ENCODE assay signal across 1 cellular context in genomic region chr16:57865746-57866528, GRCh38.
TF ChIP-seq lines count a peak whose summit lies in the region.

No MANE protein-coding gene starts in this region.

TF ChIP-seq in HepG2, 621 proteins besides CTCF, POLR2A, EP300 and RAD21:
- TF ChIP-seq ZNF644 (CRISPR knock-in tag; IDR thresholded peaks at IDR 0.05; ENCODE audit: low read depth) = 0 out of 2 replicates have a peak, but pooled peaks have one; percentile 15
- peak; percentile 98 to 99 for TF ChIP-seq MAFK (conservative IDR thresholded peaks at IDR 0.05 in 1 of 2, IDR thresholded peaks at IDR 0.05 in 1 of 2; ENCODE audit: low read length in 2 of 2)
- TF ChIP-seq TEAD3 (CRISPR knock-in tag; optimal IDR thresholded peaks at IDR 0.05; ENCODE audit: borderline replicate concordance) = peak; percentile 24
- no peak for TF ChIP-seq USF2 (IDR thresholded peaks at IDR 0.05; ENCODE audit: low read depth, low read length)
- no peak for TF ChIP-seq USF2 (CRISPR knock-in tag; IDR thresholded peaks at IDR 0.05; ENCODE audit: borderline replicate concordance)
- TF ChIP-seq NR1H2 (CRISPR knock-in tag; IDR thresholded peaks at IDR 0.05; ENCODE audit: borderline replicate concordance, low read depth) = no peak
- no peak for TF ChIP-seq ZFP37 (CRISPR knock-in tag; IDR thresholded peaks at IDR 0.05; ENCODE audit: borderline replicate concordance)
- TF ChIP-seq ESRRA (CRISPR knock-in tag; IDR thresholded peaks at IDR 0.05; ENCODE audit: low read depth) = no peak
- TF ChIP-seq ZNF747 (CRISPR knock-in tag; IDR thresholded peaks at IDR 0.05; ENCODE audit: borderline replicate concordance) = no peak
- TF ChIP-seq TP53 (CRISPR knock-in tag; conservative IDR thresholded peaks at IDR 0.05) = no peak
- no peak for TF ChIP-seq IKZF5 (CRISPR knock-in tag; IDR thresholded peaks at IDR 0.05)
- TF ChIP-seq ZNF33B (CRISPR knock-in tag; IDR thresholded peaks at IDR 0.05) = no peak
- TF ChIP-seq IKZF1 (IDR thresholded peaks at IDR 0.05) = no peak
- no peak for TF ChIP-seq U2AF2 (IDR thresholded peaks at IDR 0.05; ENCODE audit: low read depth, low read length)
- no peak for TF ChIP-seq ZNF564 (CRISPR knock-in tag; IDR thresholded peaks at IDR 0.05)
- TF ChIP-seq, protein P1, sequence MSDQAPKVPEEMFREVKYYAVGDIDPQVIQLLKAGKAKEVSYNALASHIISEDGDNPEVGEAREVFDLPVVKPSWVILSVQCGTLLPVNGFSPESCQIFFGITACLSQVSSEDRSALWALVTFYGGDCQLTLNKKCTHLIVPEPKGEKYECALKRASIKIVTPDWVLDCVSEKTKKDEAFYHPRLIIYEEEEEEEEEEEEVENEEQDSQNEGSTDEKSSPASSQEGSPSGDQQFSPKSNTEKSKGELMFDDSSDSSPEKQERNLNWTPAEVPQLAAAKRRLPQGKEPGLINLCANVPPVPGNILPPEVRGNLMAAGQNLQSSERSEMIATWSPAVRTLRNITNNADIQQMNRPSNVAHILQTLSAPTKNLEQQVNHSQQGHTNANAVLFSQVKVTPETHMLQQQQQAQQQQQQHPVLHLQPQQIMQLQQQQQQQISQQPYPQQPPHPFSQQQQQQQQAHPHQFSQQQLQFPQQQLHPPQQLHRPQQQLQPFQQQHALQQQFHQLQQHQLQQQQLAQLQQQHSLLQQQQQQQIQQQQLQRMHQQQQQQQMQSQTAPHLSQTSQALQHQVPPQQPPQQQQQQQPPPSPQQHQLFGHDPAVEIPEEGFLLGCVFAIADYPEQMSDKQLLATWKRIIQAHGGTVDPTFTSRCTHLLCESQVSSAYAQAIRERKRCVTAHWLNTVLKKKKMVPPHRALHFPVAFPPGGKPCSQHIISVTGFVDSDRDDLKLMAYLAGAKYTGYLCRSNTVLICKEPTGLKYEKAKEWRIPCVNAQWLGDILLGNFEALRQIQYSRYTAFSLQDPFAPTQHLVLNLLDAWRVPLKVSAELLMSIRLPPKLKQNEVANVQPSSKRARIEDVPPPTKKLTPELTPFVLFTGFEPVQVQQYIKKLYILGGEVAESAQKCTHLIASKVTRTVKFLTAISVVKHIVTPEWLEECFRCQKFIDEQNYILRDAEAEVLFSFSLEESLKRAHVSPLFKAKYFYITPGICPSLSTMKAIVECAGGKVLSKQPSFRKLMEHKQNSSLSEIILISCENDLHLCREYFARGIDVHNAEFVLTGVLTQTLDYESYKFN (CRISPR knock-in tag; conservative IDR thresholded peaks at IDR 0.05) = no peak
- TF ChIP-seq ZNF709 (CRISPR knock-in tag; IDR thresholded peaks at IDR 0.05) = no peak
- 0 out of 2 replicates have a peak, but pooled peaks have one; percentile 32 for TF ChIP-seq CEBPB (IDR thresholded peaks at IDR 0.05; ENCODE audit: borderline replicate concordance, low read depth, low read length)
- TF ChIP-seq CENPT (CRISPR knock-in tag; IDR thresholded peaks at IDR 0.05; ENCODE audit: low read depth) = no peak
- TF ChIP-seq PCBP2 (optimal IDR thresholded peaks at IDR 0.05; ENCODE audit: low read depth, low read length, poor library complexity, severe bottlenecking) = no peak
- no peak for TF ChIP-seq PTBP1 (IDR thresholded peaks at IDR 0.05; ENCODE audit: low read depth, low read length, poor library complexity, severe bottlenecking)
- no peak for TF ChIP-seq NFE2L1 (CRISPR knock-in tag; IDR thresholded peaks at IDR 0.05; ENCODE audit: borderline replicate concordance)
- TF ChIP-seq IRF2 (CRISPR knock-in tag; IDR thresholded peaks at IDR 0.05) = no peak
- TF ChIP-seq ZNF138 (CRISPR knock-in tag; IDR thresholded peaks at IDR 0.05; ENCODE audit: low read depth) = no peak
- no peak for TF ChIP-seq ZNF563 (CRISPR knock-in tag; IDR thresholded peaks at IDR 0.05)
- TF ChIP-seq ZBTB49 (CRISPR knock-in tag; IDR thresholded peaks at IDR 0.05; ENCODE audit: borderline replicate concordance) = no peak
- TF ChIP-seq FOXP1 (IDR thresholded peaks at IDR 0.05) = no peak
- no peak for TF ChIP-seq FOXP1 (CRISPR knock-in tag; IDR thresholded peaks at IDR 0.05)
- peak; percentile 45; the same call in 1 of the 2 replicates for TF ChIP-seq CEBPG (CRISPR knock-in tag; IDR thresholded peaks at IDR 0.05)
- TF ChIP-seq MAFF (IDR thresholded peaks at IDR 0.05; ENCODE audit: low read depth, low read length) = peak; percentile 99
